Comparison of ENCODE assay signal across 23 cellular contexts in genomic region chr20:47737923-47738322, GRCh38. TPM values are rescaled to one million over a fixed set of nuclear protein-coding genes. Genes with fewer than 3 reads are reported as not detected.
DNase-seq lines count a peak whose midpoint lies in the region; ATAC-seq, FAIRE-seq and TF ChIP-seq lines count a peak whose summit lies in the region.
"Had no signal": no experiment of that assay in that cellular context is flagged by ENCODE, and none has a peak within 500 bp of the region (broad histone marks: within the 10 kb centered on the region; RNA-seq: fewer than 3 reads in every experiment).

No MANE protein-coding gene starts in this region.

- no peak overlapping the region for H3K9ac ChIP-seq in HepG2 (ENCODE audit: insufficient read depth, low read depth, low read length)
- H3K9ac ChIP-seq: BLaER1 treated with 17β-estradiol and CSF1 and Interleukin-3, amounts not matched to agents 10 nM and 100 nM had no signal

- H3K4me1 ChIP-seq in HepG2 (ENCODE audit: insufficient read depth, low read length) (no peaks in the 10 kb centered on the region), right lobe of liver (no peaks in the 10 kb centered on the region), neutrophil (ENCODE audit: control insufficient read depth in 1 of 2, insufficient read depth in 1 of 2, low read depth in 1 of 2, low read length in 1 of 2) (peaks cover 84 to 92% of the 10 kb centered on the region in 2 experiments)

- H3K27me3 ChIP-seq in HepG2 (ENCODE audit: control insufficient read depth in 1 of 2, insufficient read depth in 2 of 2, low read length in 2 of 2): no peaks in the 10 kb centered on the region
- H3K27me3 ChIP-seq in right lobe of liver: no peaks in the 10 kb centered on the region
- no peaks in the 10 kb centered on the region for H3K27me3 ChIP-seq in neutrophil
- H3K27me3 ChIP-seq: BLaER1 treated with 17β-estradiol and CSF1 and Interleukin-3, amounts not matched to agents 10 nM and 100 nM had no signal

- H3K4me3 ChIP-seq in HepG2 (replicated peaks in 1 of 3; ENCODE audit: insufficient read depth in 1 of 3, low read depth in 2 of 3, low read length in 3 of 3) (no peak overlapping the region), right lobe of liver (no peak overlapping the region), neutrophil (ENCODE audit: low read depth in 1 of 2, low read length in 1 of 2) (no peak overlapping the region)
- H3K4me3 ChIP-seq: BLaER1 treated with 17β-estradiol and CSF1 and Interleukin-3, amounts not matched to agents 10 nM and 100 nM; GM23338 had no signal

- H3K36me3 Mint-ChIP-seq in dendritic cell treated with granulocyte-macrophage colony-stimulating factor and Interleukin-4, amounts not matched to agents 40 ng/mL and 50 ng/mL, for 4 days (ENCODE audit: low read depth): peaks cover 89% of the 10 kb centered on the region
- H3K36me3 Mint-ChIP-seq: CD4-positive, CD25-positive, alpha-beta regulatory T cell; CD8-positive, alpha-beta memory T cell; IgD-negative memory B cell had no signal

- H3K4me1 Mint-ChIP-seq in dendritic cell treated with granulocyte-macrophage colony-stimulating factor and Interleukin-4, amounts not matched to agents 40 ng/mL and 50 ng/mL, for 4 days (ENCODE audit: low read depth): peaks cover 87% of the 10 kb centered on the region
- H3K4me1 Mint-ChIP-seq: CD8-positive, alpha-beta memory T cell had no signal

- H3K4me3 Mint-ChIP-seq in dendritic cell treated with granulocyte-macrophage colony-stimulating factor and Interleukin-4, amounts not matched to agents 40 ng/mL and 50 ng/mL, for 4 days: no peak overlapping the region
- H3K4me3 Mint-ChIP-seq: B cell; CD4-positive, CD25-positive, alpha-beta regulatory T cell; CD8-positive, alpha-beta memory T cell; GM23338; IgD-negative memory B cell had no signal

- H3K4me2 ChIP-seq in HepG2 (ENCODE audit: low read depth, low read length): no peak overlapping the region
- H3K4me2 ChIP-seq: BLaER1 treated with 17β-estradiol and CSF1 and Interleukin-3, amounts not matched to agents 10 nM and 100 nM; GM23338 had no signal

- H2AFZ ChIP-seq in HepG2 (ENCODE audit: low read length): no peak overlapping the region
- H2AFZ ChIP-seq: GM23338 had no signal

- no peak for TF ChIP-seq POLR2A in HepG2 (IDR thresholded peaks at IDR 0.05; ENCODE audit: insufficient read depth in 1 of 2, low read depth in 2 of 2, low read length in 2 of 2)
- no peak for TF ChIP-seq POLR2A in right lobe of liver (IDR thresholded peaks at IDR 0.05)

- FAIRE-seq in HepG2 (lab: Jason Lieb, UNC): no peak
- FAIRE-seq: GM12892, GM18507 had no signal

- TF ChIP-seq EP300 in HepG2 (IDR thresholded peaks at IDR 0.05; ENCODE audit: low read depth in 2 of 2, low read length in 2 of 2) (no peak), HepG2 (CRISPR knock-in tag; IDR thresholded peaks at IDR 0.05; ENCODE audit: borderline replicate concordance) (no peak)

- DNase-seq in HepG2 (ENCODE audit: low spot score): no peak
- no peak for DNase-seq in right lobe of liver
- DNase-seq in AML-193 (lab: John Stamatoyannopoulos, UW): no peak
- no peak for DNase-seq in NCI-H1417 (lab: John Stamatoyannopoulos, UW)
- DNase-seq: 8988T; CD4-positive, CD25-positive, alpha-beta regulatory T cell; CD8-positive, alpha-beta memory T cell; COR-L47; DMS 273 treated with DMSO at 0.1 percent for 48 hours; DMS53; DND-41; EL; H7; KBM-7 had no signal

- no peaks in the 10 kb centered on the region for H4K20me1 ChIP-seq in HepG2 (ENCODE audit: insufficient read depth, low read length)
- H4K20me1 ChIP-seq: BLaER1 treated with 17β-estradiol and CSF1 and Interleukin-3, amounts not matched to agents 10 nM and 100 nM had no signal

- no peaks in the 10 kb centered on the region for H3K36me3 ChIP-seq in HepG2 (replicated peaks in 1 of 2; ENCODE audit: control insufficient read depth in 1 of 2, insufficient read depth in 2 of 2, low read length in 2 of 2)
- peaks cover 0 to 5% (median 0%) of the 10 kb centered on the region in 4 donors for H3K36me3 ChIP-seq in right lobe of liver
- peaks cover 7% of the 10 kb centered on the region for H3K36me3 ChIP-seq in neutrophil

- no peaks in the 10 kb centered on the region for H3K79me2 ChIP-seq in HepG2 (ENCODE audit: insufficient read depth, low read length)

- H3K9me3 Mint-ChIP-seq in dendritic cell treated with granulocyte-macrophage colony-stimulating factor and Interleukin-4, amounts not matched to agents 40 ng/mL and 50 ng/mL, for 4 days: no peaks in the 10 kb centered on the region
- H3K9me3 Mint-ChIP-seq: CD4-positive, CD25-positive, alpha-beta regulatory T cell; GM23338 had no signal

- H3K27ac ChIP-seq in HepG2 (ENCODE audit: extremely low read length, insufficient read depth, low read length) (no peak overlapping the region), right lobe of liver (no peak overlapping the region), neutrophil (peak overlapping the region; percentile 92)
- H3K27ac ChIP-seq: BLaER1 treated with 17β-estradiol and CSF1 and Interleukin-3, amounts not matched to agents 10 nM and 100 nM had no signal

- TF ChIP-seq RAD21 in HepG2 (CRISPR knock-in tag; IDR thresholded peaks at IDR 0.05): no peak

- intact Hi-C loops in HepG2 (cut with micrococcal nuclease; ENCODE audit: unreplicated experiment): no loop called here
- intact Hi-C loops in right lobe of liver (cut with DNase I): no loop called here
- intact Hi-C loops in dendritic cell treated with granulocyte-macrophage colony-stimulating factor and Interleukin-4, amounts not matched to agents 40 ng/mL and 50 ng/mL, for 4 days (cut with micrococcal nuclease): no loop called here

- no TSS peak for BruUV-seq in HepG2 (replicated peaks; lab: Mats Ljungman, UMichigan)

- H3K9me3 ChIP-seq in HepG2 (ENCODE audit: low read length): no peaks in the 10 kb centered on the region
- no peaks in the 10 kb centered on the region for H3K9me3 ChIP-seq in right lobe of liver
- H3K9me3 ChIP-seq in neutrophil: no peaks in the 10 kb centered on the region

- TF ChIP-seq CTCF in HepG2 (CRISPR knock-in tag; IDR thresholded peaks at IDR 0.05) (no peak), right lobe of liver (IDR thresholded peaks at IDR 0.05) (no peak), neutrophil (IDR thresholded peaks at IDR 0.05) (no peak)

- H3K27ac Mint-ChIP-seq in dendritic cell treated with granulocyte-macrophage colony-stimulating factor and Interleukin-4, amounts not matched to agents 40 ng/mL and 50 ng/mL, for 4 days: peak overlapping the region; percentile 51
- H3K27ac Mint-ChIP-seq: B cell; CD4-positive, CD25-positive, alpha-beta regulatory T cell; CD8-positive, alpha-beta memory T cell; GM23338; IgD-negative memory B cell had no signal

- POLR2A ChIA-PET in HepG2 (lab: Yijun Ruan, JAX): no interaction called here

- CTCF ChIA-PET in HepG2 (lab: Yijun Ruan, JAX; ENCODE audit: low intra/inter-chr PET ratio, low total read pairs): no interaction called here

- in situ Hi-C loops in HepG2 (cut with HindIII; ENCODE audit: extremely low pct_ligation_motif_present, low pct_unique_long_range_greater_than_20kb): no loop called here

- 83% methylated on average over 9 of the region's 9 CpGs for WGBS in HepG2 (ENCODE audit: low lambda C conversion rate)
- 90% methylated on average over 5 of the region's 9 CpGs for WGBS in right lobe of liver (ENCODE audit: insufficient coverage, low coverage, low lambda C conversion rate, missing lambda C conversion rate)

- no peaks in the 10 kb centered on the region for H3K27me3 Mint-ChIP-seq in dendritic cell treated with granulocyte-macrophage colony-stimulating factor and Interleukin-4, amounts not matched to agents 40 ng/mL and 50 ng/mL, for 4 days

- ATAC-seq in HepG2 (no peak), right lobe of liver (no peak)
- ATAC-seq in activated CD4-positive, CD25-positive, alpha-beta regulatory T cell treated with anti-CD3 and anti-CD28 coated beads, Interleukin-2, amount 50 U/mL, for 24 hours: no peak
- ATAC-seq: GM23338 had no signal

TF ChIP-seq in HepG2, 621 proteins besides CTCF, POLR2A, EP300 and RAD21 (continues in another document):
- no peak for TF ChIP-seq FOXO1 (CRISPR knock-in tag; IDR thresholded peaks at IDR 0.05)

RNA-seq across cellular contexts. Expression of gene SULF2, which starts 47.4 kb away (rescaled TPM):
- 29.1 and 50.9 TPM in 2 replicates for total RNA-seq in HepG2 (2016; rRNA removed; fragmentation: Illumina TruSeq; extraction: Trizol)
- total RNA-seq in HepG2 (2016; cell fraction: cytosol; rRNA removed; fragmentation: Illumina TruSeq; extraction: Trizol; ENCODE audit: low read depth): 7.4 and 9.2 TPM in 2 replicates
- 22.2 and 47.3 TPM in 2 replicates for total RNA-seq in HepG2 (2016; cell fraction: insoluble cytoplasmic fraction; rRNA removed; fragmentation: Illumina TruSeq; extraction: Trizol)
- total RNA-seq in HepG2 (2016; cell fraction: membrane; rRNA removed; fragmentation: Illumina TruSeq; extraction: Trizol): 23.9 and 29.0 TPM in 2 replicates
- total RNA-seq in HepG2 (2016; cell fraction: nucleus; rRNA removed; fragmentation: Illumina TruSeq; extraction: Trizol): 55.3 and 65.2 TPM in 2 replicates
- polyA plus RNA-seq in HepG2 (2011; rRNA removed): 7.2 and 9.3 TPM in 2 replicates
- 9.3 and 12.6 TPM in 2 replicates for polyA plus RNA-seq in HepG2 (2011; cell fraction: cytosol; rRNA removed)
- 21.3 and 25.5 TPM in 2 replicates for polyA plus RNA-seq in HepG2 (2011; cell fraction: nucleus; rRNA removed)
- polyA plus RNA-seq in HepG2 (2012): 5.1 and 11.0 TPM in 2 replicates
- 10.7 and 10.8 TPM in 2 replicates for polyA plus RNA-seq in HepG2 (2016; cell fraction: cytosol; fragmentation: Illumina TruSeq; extraction: Trizol; ENCODE audit: low read depth)
- polyA plus RNA-seq in HepG2 (2016; cell fraction: insoluble cytoplasmic fraction; fragmentation: Illumina TruSeq; extraction: Trizol; ENCODE audit: low read depth): 33.7 and 34.1 TPM in 2 replicates
- 22.4 and 24.8 TPM in 2 replicates for polyA plus RNA-seq in HepG2 (2016; cell fraction: membrane; fragmentation: Illumina TruSeq; extraction: Trizol; ENCODE audit: low read depth)
- 96.6 and 101 TPM in 2 replicates for polyA plus RNA-seq in HepG2 (2016; cell fraction: nucleus; fragmentation: Illumina TruSeq; extraction: Trizol; ENCODE audit: insufficient read depth, low read depth)
- 51.1 TPM in 1 of 2 replicates, not detected in the other for polyA minus RNA-seq in HepG2 (2011; rRNA and poly(A)+ RNA removed; ENCODE audit: low replicate concordance)
- polyA minus RNA-seq in HepG2 (2011; cell fraction: cytosol; rRNA and poly(A)+ RNA removed): 16.7 and 17.7 TPM in 2 replicates
- polyA minus RNA-seq in HepG2 (2011; cell fraction: nucleus; rRNA and poly(A)+ RNA removed): 11.1 and 13.5 TPM in 2 replicates
- 10 to 100 TPM in 5 of 6 experiments, 1 to 10 TPM in 1; 6.1 to 92.0 (median 48.3) TPM for total RNA-seq in right lobe of liver
- total RNA-seq: CD4-positive, CD25-positive, alpha-beta regulatory T cell had no signal
